In genomic region chr17:8079291-8080207, GRCh38 we compare ENCODE assay signal across 7 cellular contexts.
DNase-seq lines count a peak whose midpoint lies in the region; ATAC-seq and TF ChIP-seq lines count a peak whose summit lies in the region.

No MANE protein-coding gene starts in this region.

- ATAC-seq in GM18498 (IDR thresholded peaks at IDR 0.05; ENCODE audit: unreplicated experiment) = peak; percentile 57
- ATAC-seq in stimulated activated naive CD8-positive, alpha-beta T cell treated with anti-CD3 and anti-CD28 coated beads, Interleukin-15, Interleukin-2, amounts not matched to agents 100 U/mL and 50 U/mL, for 24 hours = peak; percentile 92

- H3K9me3 Mint-ChIP-seq in nephron progenitor cell = peaks cover 3% of the 10 kb centered on the region

- H3K4me1 Mint-ChIP-seq in nephron progenitor cell = peaks cover 2% of the 10 kb centered on the region

- no peaks in the 10 kb centered on the region for H3K9me3 ChIP-seq in HUES48 (ENCODE audit: control insufficient read depth, insufficient read depth, low read length)

- DNase-seq in RKO (ENCODE audit: low spot score) = peak; percentile 72
- DNase-seq in activated T-helper 1 cell treated with anti-CD3 and anti-CD28 coated beads, Interleukin-2, amount 50 U/mL, for 16 hours (ENCODE audit: low read depth in 1 of 2, low spot score in 1 of 2) = peak; percentile 59 to 71
- peak; percentile 8 for DNase-seq in fibroblast of the conjunctiva (ENCODE audit: low read depth)
- DNase-seq in nephron progenitor cell = peak; percentile 86
- peak; percentile 88 for DNase-seq in stimulated activated naive CD8-positive, alpha-beta T cell treated with anti-CD3 and anti-CD28 coated beads, Interleukin-15, Interleukin-2, amounts not matched to agents 100 U/mL and 50 U/mL, for 24 hours

- no peak overlapping the region for H3K27ac Mint-ChIP-seq in nephron progenitor cell

- peaks cover 40% of the 10 kb centered on the region for H3K27me3 ChIP-seq in HUES48 (ENCODE audit: control insufficient read depth, insufficient read depth, low read length)

- peaks cover 5% of the 10 kb centered on the region; the same call in 1 of the 2 replicates for H3K4me1 ChIP-seq in HUES48 (ENCODE audit: control insufficient read depth, insufficient read depth, low read length)

- H3K36me3 ChIP-seq in HUES48 (ENCODE audit: control insufficient read depth, insufficient read depth, low read length) = no peaks in the 10 kb centered on the region

- H3K4me3 Mint-ChIP-seq in nephron progenitor cell = peak overlapping the region; percentile 83

- H3K36me3 Mint-ChIP-seq in nephron progenitor cell (ENCODE audit: low read depth) = no peaks in the 10 kb centered on the region

- H3K27me3 Mint-ChIP-seq in nephron progenitor cell (ENCODE audit: low read depth, poor library complexity) = peaks cover 99% of the 10 kb centered on the region

- no peak overlapping the region for H3K27ac ChIP-seq in HUES48 (ENCODE audit: low read depth, low read length)

- no peak overlapping the region for H3K9ac ChIP-seq in HUES48 (ENCODE audit: low read depth, low read length)

- TF ChIP-seq CTCF in nephron progenitor cell (IDR thresholded peaks at IDR 0.05) = peak; percentile 92

- H3K4me3 ChIP-seq in HUES48 (ENCODE audit: low read depth, low read length) = peak overlapping the region; percentile 78

Comparison
In these comparisons a context has a peak if more than half of its experiments do, and no peak if none do; other contexts are left out.
1. DNase-seq: peak in every context shown above with its lines; median percentile 88 in stimulated activated naive CD8-positive, alpha-beta T cell treated with anti-CD3 and anti-CD28 coated beads, Interleukin-15, Interleukin-2, amounts not matched to agents 100 U/mL and 50 U/mL, for 24 hours; 86 in nephron progenitor cell; 72 in RKO; 65 in activated T-helper 1 cell treated with anti-CD3 and anti-CD28 coated beads, Interleukin-2, amount 50 U/mL, for 16 hours; 8 in fibroblast of the conjunctiva.